In the genomic region with DNA sequence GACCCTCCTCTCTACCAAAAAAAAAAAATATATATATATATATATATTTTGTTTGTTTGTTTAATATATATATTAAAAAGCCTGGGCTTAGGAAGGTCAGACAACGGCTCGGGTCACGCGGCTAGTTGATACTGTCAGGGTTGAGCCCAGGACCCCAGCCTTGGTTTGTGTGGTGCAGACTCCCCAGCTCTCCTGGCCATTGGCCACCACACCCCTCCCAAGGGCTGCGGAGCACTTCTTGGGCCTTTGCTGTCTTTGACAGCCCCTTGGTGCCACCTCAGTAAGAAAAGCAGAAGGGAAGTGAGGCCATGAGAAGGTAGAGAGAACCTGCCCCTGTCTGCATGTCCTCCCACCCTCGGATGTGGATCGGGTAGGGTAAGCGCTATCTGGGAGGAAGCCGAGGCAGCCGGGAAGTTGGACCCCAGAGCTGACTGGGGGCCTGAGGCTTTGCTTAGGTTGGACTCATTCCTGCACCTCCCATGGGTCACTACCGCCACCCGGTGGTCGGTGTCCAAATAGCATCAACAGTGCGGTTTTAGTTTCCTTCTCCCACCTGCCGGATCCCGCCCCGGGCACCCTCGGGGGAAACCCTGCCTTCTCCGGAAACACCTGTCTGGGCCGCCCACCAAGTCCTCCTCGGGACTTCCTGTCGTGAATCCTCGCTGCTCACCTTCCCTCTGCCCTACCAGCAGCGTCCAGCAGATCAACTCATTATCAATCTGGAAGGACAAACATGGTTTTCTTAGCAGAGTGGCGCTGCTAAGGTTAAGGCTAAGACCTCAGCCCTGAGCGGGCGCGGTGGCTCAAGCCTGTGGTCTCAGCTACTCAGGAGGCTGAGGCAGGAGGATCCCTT, we compare ENCODE assay signal across 1 cellular context.
TF ChIP-seq lines count a peak whose summit lies in the region.

No MANE protein-coding gene starts in this region.

TF ChIP-seq in GM12878, 131 proteins besides CTCF, POLR2A, EP300 and RAD21 (continued from another document and continues in another):
- TF ChIP-seq, protein P1, sequence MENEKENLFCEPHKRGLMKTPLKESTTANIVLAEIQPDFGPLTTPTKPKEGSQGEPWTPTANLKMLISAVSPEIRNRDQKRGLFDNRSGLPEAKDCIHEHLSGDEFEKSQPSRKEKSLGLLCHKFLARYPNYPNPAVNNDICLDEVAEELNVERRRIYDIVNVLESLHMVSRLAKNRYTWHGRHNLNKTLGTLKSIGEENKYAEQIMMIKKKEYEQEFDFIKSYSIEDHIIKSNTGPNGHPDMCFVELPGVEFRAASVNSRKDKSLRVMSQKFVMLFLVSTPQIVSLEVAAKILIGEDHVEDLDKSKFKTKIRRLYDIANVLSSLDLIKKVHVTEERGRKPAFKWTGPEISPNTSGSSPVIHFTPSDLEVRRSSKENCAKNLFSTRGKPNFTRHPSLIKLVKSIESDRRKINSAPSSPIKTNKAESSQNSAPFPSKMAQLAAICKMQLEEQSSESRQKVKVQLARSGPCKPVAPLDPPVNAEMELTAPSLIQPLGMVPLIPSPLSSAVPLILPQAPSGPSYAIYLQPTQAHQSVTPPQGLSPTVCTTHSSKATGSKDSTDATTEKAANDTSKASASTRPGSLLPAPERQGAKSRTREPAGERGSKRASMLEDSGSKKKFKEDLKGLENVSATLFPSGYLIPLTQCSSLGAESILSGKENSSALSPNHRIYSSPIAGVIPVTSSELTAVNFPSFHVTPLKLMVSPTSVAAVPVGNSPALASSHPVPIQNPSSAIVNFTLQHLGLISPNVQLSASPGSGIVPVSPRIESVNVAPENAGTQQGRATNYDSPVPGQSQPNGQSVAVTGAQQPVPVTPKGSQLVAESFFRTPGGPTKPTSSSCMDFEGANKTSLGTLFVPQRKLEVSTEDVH (IDR thresholded peaks at IDR 0.05; ENCODE audit: low read depth, partially characterized antibody): no peak
- TF ChIP-seq SMAD5 (IDR thresholded peaks at IDR 0.05; ENCODE audit: low read depth) (no peak), SMC3 (IDR thresholded peaks at IDR 0.05; ENCODE audit: borderline replicate concordance, low read length) (peak; percentile 66; the same call in 1 of the 2 replicates), ZNF622 (IDR thresholded peaks at IDR 0.05) (no peak), SRF (IDR thresholded peaks at IDR 0.05; ENCODE audit: low read depth in 2 of 2, low read length in 2 of 2) (peak in 1 of 2 experiments; percentile 69; a peak in 2 of 4 replicates), PAX8 (IDR thresholded peaks at IDR 0.05) (no peak), POU2F2 (IDR thresholded peaks at IDR 0.05; ENCODE audit: borderline replicate concordance, low read depth, low read length) (peak; percentile 81; the same call in 1 of the 3 replicates), HDAC2 (IDR thresholded peaks at IDR 0.05) (no peak), ATF7 (IDR thresholded peaks at IDR 0.05; ENCODE audit: low read depth) (no peak), NBN (IDR thresholded peaks at IDR 0.05) (no peak), NFYA (IDR thresholded peaks at IDR 0.05; ENCODE audit: borderline replicate concordance, low read depth, low read length) (no peak), LARP7 (IDR thresholded peaks at IDR 0.05) (no peak), IRF4 (IDR thresholded peaks at IDR 0.05; ENCODE audit: low read depth, low read length) (0 out of 2 replicates have a peak, but pooled peaks have one; percentile 37), SP1 (IDR thresholded peaks at IDR 0.05; ENCODE audit: low read depth, low read length) (peak; percentile 43), FOXK2 (IDR thresholded peaks at IDR 0.05) (no peak), CBX5 (IDR thresholded peaks at IDR 0.05; ENCODE audit: low read depth) (no peak), TCF12 (IDR thresholded peaks at IDR 0.05; ENCODE audit: low read depth, low read length) (peak; percentile 99), MYB (IDR thresholded peaks at IDR 0.05; ENCODE audit: borderline replicate concordance, low read depth, low read length) (no peak), ZNF207 (IDR thresholded peaks at IDR 0.05; ENCODE audit: borderline replicate concordance) (no peak; the same call in 1 of the 2 replicates), ETV6 (conservative IDR thresholded peaks at IDR 0.05 in 1 of 2, IDR thresholded peaks at IDR 0.05 in 1 of 2; ENCODE audit: borderline replicate concordance in 1 of 2, low read depth in 1 of 2) (peak in 1 of 2 experiments; percentile 84; a peak in 2 of 4 replicates), TBL1XR1 (IDR thresholded peaks at IDR 0.05; ENCODE audit: low read depth, low read length) (peak; percentile 72; the same call in 1 of the 2 replicates), SIX5 (IDR thresholded peaks at IDR 0.05; ENCODE audit: low read depth, low read length, severe bottlenecking) (no peak), BHLHE40 (IDR thresholded peaks at IDR 0.05; ENCODE audit: borderline replicate concordance in 1 of 2, low read depth in 2 of 2, low read length in 1 of 2) (peak; percentile 49 to 57; a peak in 2 of 4 replicates), NR2F1 (conservative IDR thresholded peaks at IDR 0.05) (no peak), ZNF217 (IDR thresholded peaks at IDR 0.05) (no peak), RB1 (IDR thresholded peaks at IDR 0.05; ENCODE audit: borderline replicate concordance) (0 out of 2 replicates have a peak, but pooled peaks have one; percentile 22), PAX5 (IDR thresholded peaks at IDR 0.05; ENCODE audit: borderline replicate concordance, low read depth, low read length) (0 out of 2 replicates have a peak, but pooled peaks have one; percentile 54), YBX1 (IDR thresholded peaks at IDR 0.05) (no peak), RAD51 (IDR thresholded peaks at IDR 0.05) (no peak), CBFB (IDR thresholded peaks at IDR 0.05; ENCODE audit: low read depth) (peak; percentile 71; the same call in 1 of the 2 replicates), NR2C2 (IDR thresholded peaks at IDR 0.05; ENCODE audit: borderline replicate concordance, control insufficient read depth, insufficient read length, low read depth) (no peak), EZH2 (IDR thresholded peaks at IDR 0.05; ENCODE audit: borderline replicate concordance, control insufficient read depth, low read depth, low read length) (no peak), IKZF2 (IDR thresholded peaks at IDR 0.05) (peak; percentile 69 to 73; a peak in 3 of 4 replicates), MYC (IDR thresholded peaks at IDR 0.05; ENCODE audit: insufficient read depth, insufficient read length, insufficient replicate concordance, low read length, severe bottlenecking) (no peak), TAF1 (IDR thresholded peaks at IDR 0.05; ENCODE audit: borderline replicate concordance, low read depth, low read length) (peak; percentile 34; the same call in 1 of the 2 replicates), STAT1 (conservative IDR thresholded peaks at IDR 0.05) (no peak), NR2C1 (IDR thresholded peaks at IDR 0.05) (no peak), CREB1 (IDR thresholded peaks at IDR 0.05; ENCODE audit: low read depth) (no peak), CBX3 (IDR thresholded peaks at IDR 0.05; ENCODE audit: borderline replicate concordance, low read depth) (no peak), CHD1 (IDR thresholded peaks at IDR 0.05; ENCODE audit: low read depth, low read length) (no peak), RFX5 (IDR thresholded peaks at IDR 0.05; ENCODE audit: low read depth, low read length) (0 out of 2 replicates have a peak, but pooled peaks have one; percentile 13), SIN3A (IDR thresholded peaks at IDR 0.05; ENCODE audit: low read depth, low read length) (no peak), NRF1 (conservative IDR thresholded peaks at IDR 0.05; ENCODE audit: low read depth, low read length) (no peak), ZNF24 (IDR thresholded peaks at IDR 0.05) (no peak), SUZ12 (IDR thresholded peaks at IDR 0.05; ENCODE audit: unreplicated experiment) (no peak), NFIC (IDR thresholded peaks at IDR 0.05; ENCODE audit: low read depth, low read length) (no peak; the same call in 1 of the 2 replicates), KAT2A (conservative IDR thresholded peaks at IDR 0.05; ENCODE audit: control insufficient read depth, low read depth, low read length) (no peak)
- TF ChIP-seq, protein P2, sequence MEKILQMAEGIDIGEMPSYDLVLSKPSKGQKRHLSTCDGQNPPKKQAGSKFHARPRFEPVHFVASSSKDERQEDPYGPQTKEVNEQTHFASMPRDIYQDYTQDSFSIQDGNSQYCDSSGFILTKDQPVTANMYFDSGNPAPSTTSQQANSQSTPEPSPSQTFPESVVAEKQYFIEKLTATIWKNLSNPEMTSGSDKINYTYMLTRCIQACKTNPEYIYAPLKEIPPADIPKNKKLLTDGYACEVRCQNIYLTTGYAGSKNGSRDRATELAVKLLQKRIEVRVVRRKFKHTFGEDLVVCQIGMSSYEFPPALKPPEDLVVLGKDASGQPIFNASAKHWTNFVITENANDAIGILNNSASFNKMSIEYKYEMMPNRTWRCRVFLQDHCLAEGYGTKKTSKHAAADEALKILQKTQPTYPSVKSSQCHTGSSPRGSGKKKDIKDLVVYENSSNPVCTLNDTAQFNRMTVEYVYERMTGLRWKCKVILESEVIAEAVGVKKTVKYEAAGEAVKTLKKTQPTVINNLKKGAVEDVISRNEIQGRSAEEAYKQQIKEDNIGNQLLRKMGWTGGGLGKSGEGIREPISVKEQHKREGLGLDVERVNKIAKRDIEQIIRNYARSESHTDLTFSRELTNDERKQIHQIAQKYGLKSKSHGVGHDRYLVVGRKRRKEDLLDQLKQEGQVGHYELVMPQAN (conservative IDR thresholded peaks at IDR 0.05): no peak
- TF ChIP-seq, protein P3, sequence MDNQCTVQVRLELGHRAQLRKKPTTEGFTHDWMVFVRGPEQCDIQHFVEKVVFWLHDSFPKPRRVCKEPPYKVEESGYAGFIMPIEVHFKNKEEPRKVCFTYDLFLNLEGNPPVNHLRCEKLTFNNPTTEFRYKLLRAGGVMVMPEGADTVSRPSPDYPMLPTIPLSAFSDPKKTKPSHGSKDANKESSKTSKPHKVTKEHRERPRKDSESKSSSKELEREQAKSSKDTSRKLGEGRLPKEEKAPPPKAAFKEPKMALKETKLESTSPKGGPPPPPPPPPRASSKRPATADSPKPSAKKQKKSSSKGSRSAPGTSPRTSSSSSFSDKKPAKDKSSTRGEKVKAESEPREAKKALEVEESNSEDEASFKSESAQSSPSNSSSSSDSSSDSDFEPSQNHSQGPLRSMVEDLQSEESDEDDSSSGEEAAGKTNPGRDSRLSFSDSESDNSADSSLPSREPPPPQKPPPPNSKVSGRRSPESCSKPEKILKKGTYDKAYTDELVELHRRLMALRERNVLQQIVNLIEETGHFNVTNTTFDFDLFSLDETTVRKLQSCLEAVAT (IDR thresholded peaks at IDR 0.05): no peak
- TF ChIP-seq, protein P4, sequence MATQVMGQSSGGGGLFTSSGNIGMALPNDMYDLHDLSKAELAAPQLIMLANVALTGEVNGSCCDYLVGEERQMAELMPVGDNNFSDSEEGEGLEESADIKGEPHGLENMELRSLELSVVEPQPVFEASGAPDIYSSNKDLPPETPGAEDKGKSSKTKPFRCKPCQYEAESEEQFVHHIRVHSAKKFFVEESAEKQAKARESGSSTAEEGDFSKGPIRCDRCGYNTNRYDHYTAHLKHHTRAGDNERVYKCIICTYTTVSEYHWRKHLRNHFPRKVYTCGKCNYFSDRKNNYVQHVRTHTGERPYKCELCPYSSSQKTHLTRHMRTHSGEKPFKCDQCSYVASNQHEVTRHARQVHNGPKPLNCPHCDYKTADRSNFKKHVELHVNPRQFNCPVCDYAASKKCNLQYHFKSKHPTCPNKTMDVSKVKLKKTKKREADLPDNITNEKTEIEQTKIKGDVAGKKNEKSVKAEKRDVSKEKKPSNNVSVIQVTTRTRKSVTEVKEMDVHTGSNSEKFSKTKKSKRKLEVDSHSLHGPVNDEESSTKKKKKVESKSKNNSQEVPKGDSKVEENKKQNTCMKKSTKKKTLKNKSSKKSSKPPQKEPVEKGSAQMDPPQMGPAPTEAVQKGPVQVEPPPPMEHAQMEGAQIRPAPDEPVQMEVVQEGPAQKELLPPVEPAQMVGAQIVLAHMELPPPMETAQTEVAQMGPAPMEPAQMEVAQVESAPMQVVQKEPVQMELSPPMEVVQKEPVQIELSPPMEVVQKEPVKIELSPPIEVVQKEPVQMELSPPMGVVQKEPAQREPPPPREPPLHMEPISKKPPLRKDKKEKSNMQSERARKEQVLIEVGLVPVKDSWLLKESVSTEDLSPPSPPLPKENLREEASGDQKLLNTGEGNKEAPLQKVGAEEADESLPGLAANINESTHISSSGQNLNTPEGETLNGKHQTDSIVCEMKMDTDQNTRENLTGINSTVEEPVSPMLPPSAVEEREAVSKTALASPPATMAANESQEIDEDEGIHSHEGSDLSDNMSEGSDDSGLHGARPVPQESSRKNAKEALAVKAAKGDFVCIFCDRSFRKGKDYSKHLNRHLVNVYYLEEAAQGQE (IDR thresholded peaks at IDR 0.05; ENCODE audit: low read depth, low read length): no peak
- TF ChIP-seq, protein P5, sequence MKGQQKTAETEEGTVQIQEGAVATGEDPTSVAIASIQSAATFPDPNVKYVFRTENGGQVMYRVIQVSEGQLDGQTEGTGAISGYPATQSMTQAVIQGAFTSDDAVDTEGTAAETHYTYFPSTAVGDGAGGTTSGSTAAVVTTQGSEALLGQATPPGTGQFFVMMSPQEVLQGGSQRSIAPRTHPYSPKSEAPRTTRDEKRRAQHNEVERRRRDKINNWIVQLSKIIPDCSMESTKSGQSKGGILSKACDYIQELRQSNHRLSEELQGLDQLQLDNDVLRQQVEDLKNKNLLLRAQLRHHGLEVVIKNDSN (IDR thresholded peaks at IDR 0.05; ENCODE audit: borderline replicate concordance, extremely low read length, insufficient read depth, low read depth, low read length): no peak
- TF ChIP-seq, protein P6, sequence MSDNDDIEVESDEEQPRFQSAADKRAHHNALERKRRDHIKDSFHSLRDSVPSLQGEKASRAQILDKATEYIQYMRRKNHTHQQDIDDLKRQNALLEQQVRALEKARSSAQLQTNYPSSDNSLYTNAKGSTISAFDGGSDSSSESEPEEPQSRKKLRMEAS (IDR thresholded peaks at IDR 0.05; ENCODE audit: low read depth, low read length): no peak
- TF ChIP-seq, protein P7, sequence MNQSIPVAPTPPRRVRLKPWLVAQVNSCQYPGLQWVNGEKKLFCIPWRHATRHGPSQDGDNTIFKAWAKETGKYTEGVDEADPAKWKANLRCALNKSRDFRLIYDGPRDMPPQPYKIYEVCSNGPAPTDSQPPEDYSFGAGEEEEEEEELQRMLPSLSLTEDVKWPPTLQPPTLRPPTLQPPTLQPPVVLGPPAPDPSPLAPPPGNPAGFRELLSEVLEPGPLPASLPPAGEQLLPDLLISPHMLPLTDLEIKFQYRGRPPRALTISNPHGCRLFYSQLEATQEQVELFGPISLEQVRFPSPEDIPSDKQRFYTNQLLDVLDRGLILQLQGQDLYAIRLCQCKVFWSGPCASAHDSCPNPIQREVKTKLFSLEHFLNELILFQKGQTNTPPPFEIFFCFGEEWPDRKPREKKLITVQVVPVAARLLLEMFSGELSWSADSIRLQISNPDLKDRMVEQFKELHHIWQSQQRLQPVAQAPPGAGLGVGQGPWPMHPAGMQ (IDR thresholded peaks at IDR 0.05; ENCODE audit: borderline replicate concordance): no peak
- TF ChIP-seq, protein P8, sequence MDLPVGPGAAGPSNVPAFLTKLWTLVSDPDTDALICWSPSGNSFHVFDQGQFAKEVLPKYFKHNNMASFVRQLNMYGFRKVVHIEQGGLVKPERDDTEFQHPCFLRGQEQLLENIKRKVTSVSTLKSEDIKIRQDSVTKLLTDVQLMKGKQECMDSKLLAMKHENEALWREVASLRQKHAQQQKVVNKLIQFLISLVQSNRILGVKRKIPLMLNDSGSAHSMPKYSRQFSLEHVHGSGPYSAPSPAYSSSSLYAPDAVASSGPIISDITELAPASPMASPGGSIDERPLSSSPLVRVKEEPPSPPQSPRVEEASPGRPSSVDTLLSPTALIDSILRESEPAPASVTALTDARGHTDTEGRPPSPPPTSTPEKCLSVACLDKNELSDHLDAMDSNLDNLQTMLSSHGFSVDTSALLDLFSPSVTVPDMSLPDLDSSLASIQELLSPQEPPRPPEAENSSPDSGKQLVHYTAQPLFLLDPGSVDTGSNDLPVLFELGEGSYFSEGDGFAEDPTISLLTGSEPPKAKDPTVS (IDR thresholded peaks at IDR 0.05; ENCODE audit: low read depth, low read length): no peak
